ENCODE assay signal across 8 cellular contexts in genomic region chr19:16143399-16144215, GRCh38. TPM values are rescaled to one million over a fixed set of nuclear protein-coding genes. Genes with fewer than 3 reads are reported as not detected.
A peak's percentile ranks its signal among the peaks of the same experiment; 100 is the strongest.
DNase-seq lines count a peak whose midpoint lies in the region; ATAC-seq and TF ChIP-seq lines count a peak whose summit lies in the region.

HSH2D (plus strand) TSS chr19:16143685; CDS start chr19:16148751, 5,066 bp downstream.

- peak; percentile 85 for TF ChIP-seq POLR2A in GM15510 (IDR thresholded peaks at IDR 0.05; ENCODE audit: borderline replicate concordance, extremely low read depth, insufficient read length)

- H3K27ac Mint-ChIP-seq in immature natural killer cell: peak within 1 kb of the TSS; percentile 97 to 100 (median 99)

- DNase-seq in NOMO-1 (lab: John Stamatoyannopoulos, UW; ENCODE audit: unreplicated experiment in 2 of 2) (peak; percentile 76 to 87), activated T-cell treated with anti-CD3 and anti-CD28 coated beads for 48 hours (ENCODE audit: low read depth) (peak; percentile 71), immature natural killer cell (peak; percentile 79 to 83 (median 80)), hippocampal formation (lab: John Stamatoyannopoulos, UW) (no peak)
- DNase-seq in stimulated activated CD8-positive, alpha-beta memory T cell treated with anti-CD3 and anti-CD28 coated beads, Interleukin-4, amount 100 ng/mL, for 1 hour (ENCODE audit: low read depth in 2 of 2, low spot score in 1 of 2): peak; percentile 44 to 71

- H3K4me3 Mint-ChIP-seq in immature natural killer cell: peak within 1 kb of the TSS; percentile 97 to 98 (median 97)

- peak; percentile 49 for ATAC-seq in HG02763 (IDR thresholded peaks at IDR 0.05; ENCODE audit: unreplicated experiment)
- no peak for ATAC-seq in SK-N-SH treated with all-trans-retinoic acid at 6 μM for 48 hours

- peaks cover 4 to 18% (median 15%) of the 10 kb centered on the region in 3 donors for H3K36me3 Mint-ChIP-seq in immature natural killer cell

- H3K27me3 Mint-ChIP-seq in immature natural killer cell (ENCODE audit: low read depth in 3 of 3): peaks cover 27 to 31% (median 31%) of the 10 kb centered on the region in 3 donors

- peaks cover 74 to 79% of the 10 kb centered on the region in 2 donors for H3K4me1 Mint-ChIP-seq in immature natural killer cell

- no peaks in the 10 kb centered on the region for H3K9me3 Mint-ChIP-seq in immature natural killer cell

TF ChIP-seq in SK-N-SH treated with all-trans-retinoic acid at 6 μM for 48 hours, 23 proteins besides CTCF, POLR2A, EP300 and RAD21:
- no peak for TF ChIP-seq RARB (CRISPR knock-in tag; IDR thresholded peaks at IDR 0.05)
- TF ChIP-seq ISL1 (CRISPR knock-in tag; IDR thresholded peaks at IDR 0.05): no peak
- no peak for TF ChIP-seq ZFP3 (CRISPR knock-in tag; IDR thresholded peaks at IDR 0.05)
- no peak for TF ChIP-seq PATZ1 (CRISPR knock-in tag; IDR thresholded peaks at IDR 0.05; ENCODE audit: borderline replicate concordance)
- TF ChIP-seq PPARA (CRISPR knock-in tag; IDR thresholded peaks at IDR 0.05; ENCODE audit: borderline replicate concordance): no peak
- TF ChIP-seq ZNF70 (CRISPR knock-in tag; IDR thresholded peaks at IDR 0.05): no peak
- TF ChIP-seq, protein P1, sequence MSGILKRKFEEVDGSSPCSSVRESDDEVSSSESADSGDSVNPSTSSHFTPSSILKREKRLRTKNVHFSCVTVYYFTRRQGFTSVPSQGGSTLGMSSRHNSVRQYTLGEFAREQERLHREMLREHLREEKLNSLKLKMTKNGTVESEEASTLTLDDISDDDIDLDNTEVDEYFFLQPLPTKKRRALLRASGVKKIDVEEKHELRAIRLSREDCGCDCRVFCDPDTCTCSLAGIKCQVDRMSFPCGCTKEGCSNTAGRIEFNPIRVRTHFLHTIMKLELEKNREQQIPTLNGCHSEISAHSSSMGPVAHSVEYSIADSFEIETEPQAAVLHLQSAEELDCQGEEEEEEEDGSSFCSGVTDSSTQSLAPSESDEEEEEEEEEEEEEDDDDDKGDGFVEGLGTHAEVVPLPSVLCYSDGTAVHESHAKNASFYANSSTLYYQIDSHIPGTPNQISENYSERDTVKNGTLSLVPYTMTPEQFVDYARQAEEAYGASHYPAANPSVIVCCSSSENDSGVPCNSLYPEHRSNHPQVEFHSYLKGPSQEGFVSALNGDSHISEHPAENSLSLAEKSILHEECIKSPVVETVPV (CRISPR knock-in tag; IDR thresholded peaks at IDR 0.05): no peak
- TF ChIP-seq GLIS3 (CRISPR knock-in tag; IDR thresholded peaks at IDR 0.05): no peak
- TF ChIP-seq TCF4 (CRISPR knock-in tag; IDR thresholded peaks at IDR 0.05; ENCODE audit: borderline replicate concordance): no peak
- no peak for TF ChIP-seq ESRRG (CRISPR knock-in tag; IDR thresholded peaks at IDR 0.05)
- TF ChIP-seq, protein P2, sequence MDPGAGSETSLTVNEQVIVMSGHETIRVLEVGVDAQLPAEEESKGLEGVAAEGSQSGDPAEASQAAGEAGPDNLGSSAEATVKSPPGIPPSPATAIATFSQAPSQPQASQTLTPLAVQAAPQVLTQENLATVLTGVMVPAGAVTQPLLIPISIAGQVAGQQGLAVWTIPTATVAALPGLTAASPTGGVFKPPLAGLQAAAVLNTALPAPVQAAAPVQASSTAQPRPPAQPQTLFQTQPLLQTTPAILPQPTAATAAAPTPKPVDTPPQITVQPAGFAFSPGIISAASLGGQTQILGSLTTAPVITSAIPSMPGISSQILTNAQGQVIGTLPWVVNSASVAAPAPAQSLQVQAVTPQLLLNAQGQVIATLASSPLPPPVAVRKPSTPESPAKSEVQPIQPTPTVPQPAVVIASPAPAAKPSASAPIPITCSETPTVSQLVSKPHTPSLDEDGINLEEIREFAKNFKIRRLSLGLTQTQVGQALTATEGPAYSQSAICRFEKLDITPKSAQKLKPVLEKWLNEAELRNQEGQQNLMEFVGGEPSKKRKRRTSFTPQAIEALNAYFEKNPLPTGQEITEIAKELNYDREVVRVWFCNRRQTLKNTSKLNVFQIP (CRISPR knock-in tag; IDR thresholded peaks at IDR 0.05; ENCODE audit: borderline replicate concordance, low read depth): no peak
- TF ChIP-seq BACH2 (CRISPR knock-in tag; IDR thresholded peaks at IDR 0.05; ENCODE audit: borderline replicate concordance): no peak

RNA-seq across cellular contexts. Expression of gene HSH2D, which starts in this region (rescaled TPM):
- 100 to 1,000 TPM in 1 of 3 donors, 10 to 100 TPM in 2; 70.4 to 127 (median 97.4) TPM for polyA plus RNA-seq in immature natural killer cell

Comparison
In these comparisons a context has a peak if more than half of its experiments do, and no peak if none do; other contexts are left out.
1. DNase-seq: peak in NOMO-1 (2 of 2), activated T-cell treated with anti-CD3 and anti-CD28 coated beads for 48 hours (single experiment), immature natural killer cell (3 of 3) and stimulated activated CD8-positive, alpha-beta memory T cell treated with anti-CD3 and anti-CD28 coated beads, Interleukin-4, amount 100 ng/mL, for 1 hour (2 of 2); none in hippocampal formation (0 of 2).